1 cellular context compared by ENCODE assay signal in the genomic region with DNA sequence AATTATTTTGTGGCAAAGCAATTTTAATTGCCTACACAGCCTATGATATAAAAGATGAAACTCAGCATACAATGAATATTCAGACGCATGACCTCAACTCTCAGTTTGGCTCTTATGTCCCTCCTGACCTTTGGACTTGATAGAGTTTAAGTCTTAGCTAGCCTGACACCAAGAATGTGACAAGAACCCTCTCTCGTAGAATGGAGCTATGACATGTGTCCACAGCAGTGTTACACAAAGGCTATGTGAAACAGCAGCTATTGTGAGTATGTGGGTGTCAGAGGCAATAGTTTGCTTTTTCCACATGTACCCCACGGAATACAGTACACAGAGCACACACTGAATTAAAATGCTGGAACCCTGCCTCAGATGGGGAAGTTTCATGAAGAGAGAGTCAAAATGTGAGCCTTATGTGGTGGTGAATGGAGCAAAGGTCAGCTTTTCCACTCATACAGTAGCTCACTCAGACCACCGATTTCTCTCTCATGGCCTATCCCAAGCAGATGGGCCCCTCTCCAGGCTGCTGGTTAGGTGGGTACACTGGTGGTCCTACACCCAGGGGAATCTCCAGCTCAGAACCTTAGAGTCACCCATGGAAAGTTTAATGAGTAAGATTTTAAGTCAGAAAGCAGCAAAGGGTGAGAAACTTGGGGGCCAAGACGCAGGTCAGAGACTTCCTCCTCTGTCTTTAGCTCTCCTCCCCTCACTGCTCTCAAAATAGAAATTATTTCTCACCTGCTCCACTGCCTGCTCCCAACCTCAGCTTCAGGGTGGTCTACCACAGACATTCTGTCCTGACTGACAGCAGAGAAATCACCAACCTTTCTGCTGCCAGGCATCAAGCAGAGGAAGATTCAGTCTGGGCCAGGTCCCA.
TF ChIP-seq lines count a peak whose summit lies in the region.

No MANE protein-coding gene starts in this region.

TF ChIP-seq in HepG2, 621 proteins besides CTCF, POLR2A, EP300 and RAD21:
- TF ChIP-seq ZNF576 (CRISPR knock-in tag; IDR thresholded peaks at IDR 0.05), result no peak
- no peak for TF ChIP-seq LCORL (IDR thresholded peaks at IDR 0.05)
- no peak for TF ChIP-seq LCORL (CRISPR knock-in tag; IDR thresholded peaks at IDR 0.05)
- peak; percentile 27; the same call in 1 of the 2 replicates for TF ChIP-seq EHMT2 (IDR thresholded peaks at IDR 0.05; ENCODE audit: borderline replicate concordance, low read depth, low read length)
- no peak for TF ChIP-seq HNF4G (IDR thresholded peaks at IDR 0.05; ENCODE audit: borderline replicate concordance, low read depth, low read length)
- TF ChIP-seq HNF4G (CRISPR knock-in tag; IDR thresholded peaks at IDR 0.05; ENCODE audit: borderline replicate concordance, low read depth), result no peak
- no peak for TF ChIP-seq MYPOP (CRISPR knock-in tag; IDR thresholded peaks at IDR 0.05)
- TF ChIP-seq XBP1 (CRISPR knock-in tag; IDR thresholded peaks at IDR 0.05), result no peak
- no peak for TF ChIP-seq SOX6 (IDR thresholded peaks at IDR 0.05)
- TF ChIP-seq SOX6 (CRISPR knock-in tag; IDR thresholded peaks at IDR 0.05), result 0 out of 2 replicates have a peak, but pooled peaks have one; percentile 9
- no peak for TF ChIP-seq ZNF670 (CRISPR knock-in tag; IDR thresholded peaks at IDR 0.05; ENCODE audit: borderline replicate concordance)
- peak; percentile 26 for TF ChIP-seq HNF4A (CRISPR knock-in tag; IDR thresholded peaks at IDR 0.05)
- TF ChIP-seq ZNF10 (CRISPR knock-in tag; IDR thresholded peaks at IDR 0.05; ENCODE audit: borderline replicate concordance, low read depth), result no peak
- TF ChIP-seq MTA1 (CRISPR knock-in tag; IDR thresholded peaks at IDR 0.05; ENCODE audit: borderline replicate concordance), result no peak
- TF ChIP-seq HOMEZ (CRISPR knock-in tag; IDR thresholded peaks at IDR 0.05; ENCODE audit: low read depth), result 0 out of 2 replicates have a peak, but pooled peaks have one; percentile 31
- no peak for TF ChIP-seq ZNF142 (CRISPR knock-in tag; IDR thresholded peaks at IDR 0.05)
- no peak for TF ChIP-seq NPAS2 (CRISPR knock-in tag; IDR thresholded peaks at IDR 0.05; ENCODE audit: borderline replicate concordance)
- no peak for TF ChIP-seq IRF2 (CRISPR knock-in tag; IDR thresholded peaks at IDR 0.05)
- no peak for TF ChIP-seq FOXA1 (IDR thresholded peaks at IDR 0.05)
- peak; percentile 10; the same call in 1 of the 2 replicates for TF ChIP-seq FOXA1 (CRISPR knock-in tag; IDR thresholded peaks at IDR 0.05)
- TF ChIP-seq ZNF782 (CRISPR knock-in tag; IDR thresholded peaks at IDR 0.05; ENCODE audit: borderline replicate concordance), result no peak
TF ChIP-seq in HepG2: peak in this region for 5.
